In genomic region chr6:99485395-99485773, GRCh38 we compare ENCODE assay signal across 26 cellular contexts.
"Had no signal": no experiment of that assay in that cellular context is flagged by ENCODE, and none has a peak within 500 bp of the region (broad histone marks: within the 10 kb centered on the region; RNA-seq: fewer than 3 reads in every experiment).

No MANE protein-coding gene starts in this region.

- H3K4me1 ChIP-seq: left lung, neural progenitor cell, right lobe of liver, testis, uterus had no signal

- H3K27ac ChIP-seq: dorsolateral prefrontal cortex, left lung, neural progenitor cell, right lobe of liver, skin epidermis, testis, uterus, WERI-Rb-1 had no signal

- H3K9ac ChIP-seq: neural progenitor cell had no signal

- ATAC-seq: activated CD8-positive, alpha-beta T cell treated with anti-CD3 and anti-CD28 coated beads, Interleukin-2, amount 10 ng/mL, durations not matched to agents 7 days and 5 days; effector memory CD8-positive, alpha-beta T cell; esophagus mucosa; left lung; naive thymus-derived CD8-positive, alpha-beta T cell; right lobe of liver; stimulated activated effector memory CD8-positive, alpha-beta T cell treated with anti-CD3 and anti-CD28 coated beads, Interleukin-12 subunit alpha, Interleukin-12 subunit beta, amount 100 ng/mL, for 72 hours had no signal

- H3K27me3 ChIP-seq: dorsolateral prefrontal cortex, left lung, neural progenitor cell, right lobe of liver, testis, uterus had no signal

- H3K4me2 ChIP-seq: neural progenitor cell had no signal

- H3K9me3 Mint-ChIP-seq: activated naive CD8-positive, alpha-beta T cell treated with anti-CD3 and anti-CD28 coated beads for 36 hours; activated T-helper 1 cell treated with anti-CD3 and anti-CD28 coated beads, Interleukin-12 subunit alpha, Interleukin-12 subunit beta, Interleukin-2, Interleukin-4 antibody, amounts not matched to agents 30 ng/mL and 10 ng/mL and 1 ng/mL, durations not matched to agents 14 hours and 24 hours and 36 hours; effector memory CD8-positive, alpha-beta T cell; naive thymus-derived CD8-positive, alpha-beta T cell; neural progenitor cell; stimulated activated effector memory CD8-positive, alpha-beta T cell treated with anti-CD3 and anti-CD28 coated beads, Interleukin-12 subunit alpha, Interleukin-12 subunit beta, amount 100 ng/mL, for 72 hours had no signal

- H3K4me3 ChIP-seq: dorsolateral prefrontal cortex, left lung, lung, neural progenitor cell, right lobe of liver, skin epidermis, testis, uterus had no signal

- H3K4me1 Mint-ChIP-seq: neural progenitor cell had no signal

- H3K9me3 ChIP-seq: left lung, right lobe of liver, testis, uterus had no signal

- H3K36me3 ChIP-seq: neural progenitor cell, uterus had no signal

- H3K27me3 Mint-ChIP-seq: activated naive CD8-positive, alpha-beta T cell treated with anti-CD3 and anti-CD28 coated beads for 36 hours; effector memory CD8-positive, alpha-beta T cell; naive thymus-derived CD8-positive, alpha-beta T cell had no signal

- DNase-seq: activated CD4-positive, alpha-beta T cell treated with anti-CD3 and anti-CD28 coated beads for 1 hour; activated CD4-positive, alpha-beta T cell treated with anti-CD3 and anti-CD28 coated beads, Interleukin-2, amount 50 U/mL, for 1 hour; activated CD8-positive, alpha-beta T cell treated with anti-CD3 and anti-CD28 coated beads, Interleukin-2, amount 10 ng/mL, durations not matched to agents 7 days and 5 days; activated naive CD4-positive, alpha-beta T cell; activated naive CD8-positive, alpha-beta T cell treated with anti-CD3 and anti-CD28 coated beads for 36 hours; central memory CD4-positive, alpha-beta T cell; dorsolateral prefrontal cortex; effector memory CD8-positive, alpha-beta T cell; glutamatergic neuron; hippocampal formation; kidney glomerular epithelial cell; left lung; naive thymus-derived CD8-positive, alpha-beta T cell; posterior cingulate gyrus; right lobe of liver; stimulated activated CD4-positive, alpha-beta T cell treated with anti-CD3 and anti-CD28 coated beads, Interleukin-2, amount 100 ng/mL, for 24 hours; testis; trophoblast cell; uterus; WERI-Rb-1 had no signal

- H2AFZ ChIP-seq: neural progenitor cell had no signal

- H3K4me3 Mint-ChIP-seq: activated CD8-positive, alpha-beta T cell treated with anti-CD3 and anti-CD28 coated beads, Interleukin-2, amount 10 ng/mL, durations not matched to agents 7 days and 5 days; activated naive CD8-positive, alpha-beta T cell treated with anti-CD3 and anti-CD28 coated beads for 36 hours; activated T-helper 1 cell treated with anti-CD3 and anti-CD28 coated beads, Interleukin-12 subunit alpha, Interleukin-12 subunit beta, Interleukin-2, Interleukin-4 antibody, amounts not matched to agents 30 ng/mL and 10 ng/mL and 1 ng/mL, durations not matched to agents 14 hours and 24 hours and 36 hours; effector memory CD8-positive, alpha-beta T cell; naive thymus-derived CD8-positive, alpha-beta T cell; neural progenitor cell; stimulated activated effector memory CD8-positive, alpha-beta T cell treated with anti-CD3 and anti-CD28 coated beads, Interleukin-12 subunit alpha, Interleukin-12 subunit beta, amount 100 ng/mL, for 72 hours had no signal

- H3K27ac Mint-ChIP-seq: activated CD8-positive, alpha-beta T cell treated with anti-CD3 and anti-CD28 coated beads, Interleukin-2, amount 10 ng/mL, durations not matched to agents 7 days and 5 days; activated naive CD8-positive, alpha-beta T cell treated with anti-CD3 and anti-CD28 coated beads for 36 hours; activated T-helper 1 cell treated with anti-CD3 and anti-CD28 coated beads, Interleukin-12 subunit alpha, Interleukin-12 subunit beta, Interleukin-2, Interleukin-4 antibody, amounts not matched to agents 30 ng/mL and 10 ng/mL and 1 ng/mL, durations not matched to agents 14 hours and 24 hours and 36 hours; effector memory CD8-positive, alpha-beta T cell; naive thymus-derived CD8-positive, alpha-beta T cell; neural progenitor cell; stimulated activated effector memory CD8-positive, alpha-beta T cell treated with anti-CD3 and anti-CD28 coated beads, Interleukin-12 subunit alpha, Interleukin-12 subunit beta, amount 100 ng/mL, for 72 hours had no signal
